Comparison of ENCODE assay signal across 9 cellular contexts in genomic region chr1:39132505-39133339, GRCh38.
A peak's percentile ranks its signal among the peaks of the same experiment; 100 is the strongest.
DNase-seq lines count a peak whose midpoint lies in the region; ATAC-seq, FAIRE-seq and TF ChIP-seq lines count a peak whose summit lies in the region.
"Had no signal": no experiment of that assay in that cellular context is flagged by ENCODE, and none has a peak within 500 bp of the region (broad histone marks: within the 10 kb centered on the region; RNA-seq: fewer than 3 reads in every experiment).

No MANE protein-coding gene starts in this region.

- in situ Hi-C loops in astrocyte of the spinal cord (cut with HindIII; ENCODE audit: low sequenced_read_pairs): no loop called here

- no peak for ATAC-seq in stimulated activated naive CD8-positive, alpha-beta T cell treated with anti-CD3 and anti-CD28 coated beads, Interleukin-15, Interleukin-2, amounts not matched to agents 100 U/mL and 50 U/mL, for 24 hours
- ATAC-seq in GM21367 (IDR thresholded peaks at IDR 0.05; ENCODE audit: unreplicated experiment): no peak

- FAIRE-seq in small intestine (lab: Jason Lieb, UNC): no peak

- H3K4me1 ChIP-seq in small intestine (ENCODE audit: control insufficient read depth in 2 of 2, insufficient read depth in 1 of 2, low read depth in 1 of 2, low read length in 1 of 2): peaks cover 4 to 18% of the 10 kb centered on the region in 2 donors

- peak; percentile 55 for DNase-seq in astrocyte of the spinal cord (ENCODE audit: low read depth, low spot score)
- peak; percentile 84 for DNase-seq in iPS-NIHi7 (ENCODE audit: extremely low spot score)
- DNase-seq in small intestine: peak; percentile 38
- DNase-seq in stimulated activated naive CD8-positive, alpha-beta T cell treated with anti-CD3 and anti-CD28 coated beads, Interleukin-15, Interleukin-2, amounts not matched to agents 100 U/mL and 50 U/mL, for 24 hours: no peak
- DNase-seq in cerebellar nuclear complex (lab: John Stamatoyannopoulos, UW): no peak
- DNase-seq in NCI-H1694 treated with DMSO at 0.1 percent for 48 hours (lab: John Stamatoyannopoulos, UW): no peak

- H3K27me3 ChIP-seq in small intestine (ENCODE audit: control insufficient read depth in 2 of 2, insufficient read depth in 2 of 2, low read length in 2 of 2): no peaks in the 10 kb centered on the region

- peaks cover 0 to 2% of the 10 kb centered on the region in 2 donors for H3K36me3 ChIP-seq in small intestine (ENCODE audit: control insufficient read depth in 2 of 2, insufficient read depth in 2 of 2, low read length in 2 of 2)

- no peaks in the 10 kb centered on the region for H3K9me3 ChIP-seq in small intestine (ENCODE audit: control insufficient read depth, low read depth)

- H3K27ac ChIP-seq in small intestine (ENCODE audit: low read depth in 1 of 2, low read length in 1 of 2): peak overlapping the region in 1 of 2 donors; percentile 82
- H3K27ac ChIP-seq: KMS-11 had no signal

- WGBS in small intestine, 3 donors: 60 to 63% (median 62%) methylated on average over 9 of the region's 9 CpGs

- TF ChIP-seq RAD21 in Ishikawa (IDR thresholded peaks at IDR 0.05; ENCODE audit: low read depth): peak; percentile 42; the same call in 1 of the 2 replicates

- H3K4me3 ChIP-seq in astrocyte of the spinal cord (ENCODE audit: low read depth, low read length): no peak overlapping the region
- no peak overlapping the region for H3K4me3 ChIP-seq in small intestine (ENCODE audit: low read depth in 1 of 2, low read length in 2 of 2)

- TF ChIP-seq EP300 in Ishikawa (IDR thresholded peaks at IDR 0.05; ENCODE audit: borderline replicate concordance): 0 out of 2 replicates have a peak, but pooled peaks have one; percentile 16

- TF ChIP-seq CTCF in astrocyte of the spinal cord (IDR thresholded peaks at IDR 0.05; ENCODE audit: low read depth, low read length): peak; percentile 31

TF ChIP-seq in Ishikawa, 13 proteins besides CTCF, POLR2A, EP300 and RAD21:
- no peak for TF ChIP-seq EGR1 (IDR thresholded peaks at IDR 0.05)
- TF ChIP-seq CEBPB (IDR thresholded peaks at IDR 0.05): no peak
- TF ChIP-seq CREB1 (IDR thresholded peaks at IDR 0.05; ENCODE audit: low read depth): no peak
- no peak for TF ChIP-seq MAX (IDR thresholded peaks at IDR 0.05)
- TF ChIP-seq TEAD4 (IDR thresholded peaks at IDR 0.05): no peak
- TF ChIP-seq FOXM1 (IDR thresholded peaks at IDR 0.05; ENCODE audit: borderline replicate concordance, low read depth): no peak
- no peak for TF ChIP-seq TAF1 (IDR thresholded peaks at IDR 0.05; ENCODE audit: low read depth)
- peak; percentile 33; the same call in 1 of the 2 replicates for TF ChIP-seq NFIC (IDR thresholded peaks at IDR 0.05)
TF ChIP-seq in Ishikawa: peak in this region for 1.

Comparison
In these comparisons a context has a peak if more than half of its experiments do, and no peak if none do; other contexts are left out.
1. DNase-seq: peak in astrocyte of the spinal cord (single experiment), iPS-NIHi7 (single experiment) and small intestine (single experiment); none in stimulated activated naive CD8-positive, alpha-beta T cell treated with anti-CD3 and anti-CD28 coated beads, Interleukin-15, Interleukin-2, amounts not matched to agents 100 U/mL and 50 U/mL, for 24 hours (single experiment), cerebellar nuclear complex (0 of 2) and NCI-H1694 treated with DMSO at 0.1 percent for 48 hours (single experiment).